ENCODE assay signal across 1 cellular context in the genomic region with DNA sequence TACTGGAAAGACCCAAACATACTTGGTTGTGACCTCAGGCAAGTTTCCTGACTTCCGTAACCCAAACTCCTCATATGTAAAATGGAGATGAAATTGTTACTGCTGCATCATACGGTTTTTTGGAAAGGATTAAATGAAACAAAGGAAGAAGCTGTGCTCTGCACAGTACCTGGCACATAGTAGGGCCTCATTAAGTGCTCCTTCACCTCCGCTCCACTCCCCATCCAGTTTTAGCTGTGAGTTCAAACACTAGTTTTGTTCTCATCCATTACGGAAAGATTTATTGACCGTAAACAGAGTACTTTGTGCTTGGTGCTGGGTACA.
TF ChIP-seq lines count a peak whose summit lies in the region.

No MANE protein-coding gene starts in this region.

TF ChIP-seq in K562, 482 proteins besides CTCF, POLR2A, EP300 and RAD21 (continued from another document and continues in another):
- TF ChIP-seq CUX1 (CRISPR knock-in tag; IDR thresholded peaks at IDR 0.05) (no peak), SOX6 (IDR thresholded peaks at IDR 0.05) (no peak), FOXA1 (IDR thresholded peaks at IDR 0.05; ENCODE audit: borderline replicate concordance) (no peak), SMARCB1 (IDR thresholded peaks at IDR 0.05; ENCODE audit: insufficient read length, low read depth) (no peak), ZBTB49 (CRISPR knock-in tag; IDR thresholded peaks at IDR 0.05; ENCODE audit: borderline replicate concordance) (no peak), DNMT1 (IDR thresholded peaks at IDR 0.05) (no peak), ZC3H4 (CRISPR knock-in tag; IDR thresholded peaks at IDR 0.05; ENCODE audit: borderline replicate concordance) (no peak), CTCFL (IDR thresholded peaks at IDR 0.05; ENCODE audit: borderline replicate concordance, insufficient read depth, low read depth, low read length, poor library complexity, severe bottlenecking) (no peak), NUFIP1 (IDR thresholded peaks at IDR 0.05; ENCODE audit: partially characterized antibody) (no peak), MYC (IDR thresholded peaks at IDR 0.05; ENCODE audit: low read depth, low read length) (no peak), MYC (CRISPR knock-in tag; IDR thresholded peaks at IDR 0.05; ENCODE audit: borderline replicate concordance, low read depth) (no peak), L3MBTL2 (IDR thresholded peaks at IDR 0.05) (peak; percentile 5; the same call in 1 of the 2 replicates), ZZZ3 (IDR thresholded peaks at IDR 0.05) (no peak), SETDB1 (IDR thresholded peaks at IDR 0.05; ENCODE audit: low read length) (no peak), CHD1 (IDR thresholded peaks at IDR 0.05; ENCODE audit: low read length) (peak; percentile 34), ATF7 (IDR thresholded peaks at IDR 0.05) (no peak), ATF1 (CRISPR knock-in tag; IDR thresholded peaks at IDR 0.05) (no peak), ATF1 (tag; IDR thresholded peaks at IDR 0.05) (no peak), ZNF3 (CRISPR knock-in tag; IDR thresholded peaks at IDR 0.05) (no peak)
- TF ChIP-seq, protein P1, sequence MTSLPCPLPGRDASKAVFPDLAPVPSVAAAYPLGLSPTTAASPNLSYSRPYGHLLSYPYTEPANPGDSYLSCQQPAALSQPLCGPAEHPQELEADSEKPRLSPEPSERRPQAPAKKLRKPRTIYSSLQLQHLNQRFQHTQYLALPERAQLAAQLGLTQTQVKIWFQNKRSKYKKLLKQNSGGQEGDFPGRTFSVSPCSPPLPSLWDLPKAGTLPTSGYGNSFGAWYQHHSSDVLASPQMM (CRISPR knock-in tag; IDR thresholded peaks at IDR 0.05) = no peak
- TF ChIP-seq, protein P2, sequence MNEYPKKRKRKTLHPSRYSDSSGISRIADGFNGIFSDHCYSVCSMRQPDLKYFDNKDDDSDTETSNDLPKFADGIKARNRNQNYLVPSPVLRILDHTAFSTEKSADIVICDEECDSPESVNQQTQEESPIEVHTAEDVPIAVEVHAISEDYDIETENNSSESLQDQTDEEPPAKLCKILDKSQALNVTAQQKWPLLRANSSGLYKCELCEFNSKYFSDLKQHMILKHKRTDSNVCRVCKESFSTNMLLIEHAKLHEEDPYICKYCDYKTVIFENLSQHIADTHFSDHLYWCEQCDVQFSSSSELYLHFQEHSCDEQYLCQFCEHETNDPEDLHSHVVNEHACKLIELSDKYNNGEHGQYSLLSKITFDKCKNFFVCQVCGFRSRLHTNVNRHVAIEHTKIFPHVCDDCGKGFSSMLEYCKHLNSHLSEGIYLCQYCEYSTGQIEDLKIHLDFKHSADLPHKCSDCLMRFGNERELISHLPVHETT (CRISPR knock-in tag; conservative IDR thresholded peaks at IDR 0.05 in 1 of 2, IDR thresholded peaks at IDR 0.05 in 1 of 2) = peak in 1 of 2 experiments; percentile 45; a peak in 1 of 4 replicates
- TF ChIP-seq, protein P3, sequence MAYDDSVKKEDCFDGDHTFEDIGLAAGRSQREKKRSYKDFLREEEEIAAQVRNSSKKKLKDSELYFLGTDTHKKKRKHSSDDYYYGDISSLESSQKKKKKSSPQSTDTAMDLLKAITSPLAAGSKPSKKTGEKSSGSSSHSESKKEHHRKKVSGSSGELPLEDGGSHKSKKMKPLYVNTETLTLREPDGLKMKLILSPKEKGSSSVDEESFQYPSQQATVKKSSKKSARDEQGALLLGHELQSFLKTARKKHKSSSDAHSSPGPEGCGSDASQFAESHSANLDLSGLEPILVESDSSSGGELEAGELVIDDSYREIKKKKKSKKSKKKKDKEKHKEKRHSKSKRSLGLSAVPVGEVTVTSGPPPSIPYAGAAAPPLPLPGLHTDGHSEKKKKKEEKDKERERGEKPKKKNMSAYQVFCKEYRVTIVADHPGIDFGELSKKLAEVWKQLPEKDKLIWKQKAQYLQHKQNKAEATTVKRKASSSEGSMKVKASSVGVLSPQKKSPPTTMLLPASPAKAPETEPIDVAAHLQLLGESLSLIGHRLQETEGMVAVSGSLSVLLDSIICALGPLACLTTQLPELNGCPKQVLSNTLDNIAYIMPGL (CRISPR knock-in tag; IDR thresholded peaks at IDR 0.05) = no peak
- TF ChIP-seq, protein P4, sequence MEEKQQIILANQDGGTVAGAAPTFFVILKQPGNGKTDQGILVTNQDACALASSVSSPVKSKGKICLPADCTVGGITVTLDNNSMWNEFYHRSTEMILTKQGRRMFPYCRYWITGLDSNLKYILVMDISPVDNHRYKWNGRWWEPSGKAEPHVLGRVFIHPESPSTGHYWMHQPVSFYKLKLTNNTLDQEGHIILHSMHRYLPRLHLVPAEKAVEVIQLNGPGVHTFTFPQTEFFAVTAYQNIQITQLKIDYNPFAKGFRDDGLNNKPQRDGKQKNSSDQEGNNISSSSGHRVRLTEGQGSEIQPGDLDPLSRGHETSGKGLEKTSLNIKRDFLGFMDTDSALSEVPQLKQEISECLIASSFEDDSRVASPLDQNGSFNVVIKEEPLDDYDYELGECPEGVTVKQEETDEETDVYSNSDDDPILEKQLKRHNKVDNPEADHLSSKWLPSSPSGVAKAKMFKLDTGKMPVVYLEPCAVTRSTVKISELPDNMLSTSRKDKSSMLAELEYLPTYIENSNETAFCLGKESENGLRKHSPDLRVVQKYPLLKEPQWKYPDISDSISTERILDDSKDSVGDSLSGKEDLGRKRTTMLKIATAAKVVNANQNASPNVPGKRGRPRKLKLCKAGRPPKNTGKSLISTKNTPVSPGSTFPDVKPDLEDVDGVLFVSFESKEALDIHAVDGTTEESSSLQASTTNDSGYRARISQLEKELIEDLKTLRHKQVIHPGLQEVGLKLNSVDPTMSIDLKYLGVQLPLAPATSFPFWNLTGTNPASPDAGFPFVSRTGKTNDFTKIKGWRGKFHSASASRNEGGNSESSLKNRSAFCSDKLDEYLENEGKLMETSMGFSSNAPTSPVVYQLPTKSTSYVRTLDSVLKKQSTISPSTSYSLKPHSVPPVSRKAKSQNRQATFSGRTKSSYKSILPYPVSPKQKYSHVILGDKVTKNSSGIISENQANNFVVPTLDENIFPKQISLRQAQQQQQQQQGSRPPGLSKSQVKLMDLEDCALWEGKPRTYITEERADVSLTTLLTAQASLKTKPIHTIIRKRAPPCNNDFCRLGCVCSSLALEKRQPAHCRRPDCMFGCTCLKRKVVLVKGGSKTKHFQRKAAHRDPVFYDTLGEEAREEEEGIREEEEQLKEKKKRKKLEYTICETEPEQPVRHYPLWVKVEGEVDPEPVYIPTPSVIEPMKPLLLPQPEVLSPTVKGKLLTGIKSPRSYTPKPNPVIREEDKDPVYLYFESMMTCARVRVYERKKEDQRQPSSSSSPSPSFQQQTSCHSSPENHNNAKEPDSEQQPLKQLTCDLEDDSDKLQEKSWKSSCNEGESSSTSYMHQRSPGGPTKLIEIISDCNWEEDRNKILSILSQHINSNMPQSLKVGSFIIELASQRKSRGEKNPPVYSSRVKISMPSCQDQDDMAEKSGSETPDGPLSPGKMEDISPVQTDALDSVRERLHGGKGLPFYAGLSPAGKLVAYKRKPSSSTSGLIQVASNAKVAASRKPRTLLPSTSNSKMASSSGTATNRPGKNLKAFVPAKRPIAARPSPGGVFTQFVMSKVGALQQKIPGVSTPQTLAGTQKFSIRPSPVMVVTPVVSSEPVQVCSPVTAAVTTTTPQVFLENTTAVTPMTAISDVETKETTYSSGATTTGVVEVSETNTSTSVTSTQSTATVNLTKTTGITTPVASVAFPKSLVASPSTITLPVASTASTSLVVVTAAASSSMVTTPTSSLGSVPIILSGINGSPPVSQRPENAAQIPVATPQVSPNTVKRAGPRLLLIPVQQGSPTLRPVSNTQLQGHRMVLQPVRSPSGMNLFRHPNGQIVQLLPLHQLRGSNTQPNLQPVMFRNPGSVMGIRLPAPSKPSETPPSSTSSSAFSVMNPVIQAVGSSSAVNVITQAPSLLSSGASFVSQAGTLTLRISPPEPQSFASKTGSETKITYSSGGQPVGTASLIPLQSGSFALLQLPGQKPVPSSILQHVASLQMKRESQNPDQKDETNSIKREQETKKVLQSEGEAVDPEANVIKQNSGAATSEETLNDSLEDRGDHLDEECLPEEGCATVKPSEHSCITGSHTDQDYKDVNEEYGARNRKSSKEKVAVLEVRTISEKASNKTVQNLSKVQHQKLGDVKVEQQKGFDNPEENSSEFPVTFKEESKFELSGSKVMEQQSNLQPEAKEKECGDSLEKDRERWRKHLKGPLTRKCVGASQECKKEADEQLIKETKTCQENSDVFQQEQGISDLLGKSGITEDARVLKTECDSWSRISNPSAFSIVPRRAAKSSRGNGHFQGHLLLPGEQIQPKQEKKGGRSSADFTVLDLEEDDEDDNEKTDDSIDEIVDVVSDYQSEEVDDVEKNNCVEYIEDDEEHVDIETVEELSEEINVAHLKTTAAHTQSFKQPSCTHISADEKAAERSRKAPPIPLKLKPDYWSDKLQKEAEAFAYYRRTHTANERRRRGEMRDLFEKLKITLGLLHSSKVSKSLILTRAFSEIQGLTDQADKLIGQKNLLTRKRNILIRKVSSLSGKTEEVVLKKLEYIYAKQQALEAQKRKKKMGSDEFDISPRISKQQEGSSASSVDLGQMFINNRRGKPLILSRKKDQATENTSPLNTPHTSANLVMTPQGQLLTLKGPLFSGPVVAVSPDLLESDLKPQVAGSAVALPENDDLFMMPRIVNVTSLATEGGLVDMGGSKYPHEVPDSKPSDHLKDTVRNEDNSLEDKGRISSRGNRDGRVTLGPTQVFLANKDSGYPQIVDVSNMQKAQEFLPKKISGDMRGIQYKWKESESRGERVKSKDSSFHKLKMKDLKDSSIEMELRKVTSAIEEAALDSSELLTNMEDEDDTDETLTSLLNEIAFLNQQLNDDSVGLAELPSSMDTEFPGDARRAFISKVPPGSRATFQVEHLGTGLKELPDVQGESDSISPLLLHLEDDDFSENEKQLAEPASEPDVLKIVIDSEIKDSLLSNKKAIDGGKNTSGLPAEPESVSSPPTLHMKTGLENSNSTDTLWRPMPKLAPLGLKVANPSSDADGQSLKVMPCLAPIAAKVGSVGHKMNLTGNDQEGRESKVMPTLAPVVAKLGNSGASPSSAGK (IDR thresholded peaks at IDR 0.05) = peak; percentile 19; the same call in 1 of the 2 replicates
- TF ChIP-seq, protein P5, sequence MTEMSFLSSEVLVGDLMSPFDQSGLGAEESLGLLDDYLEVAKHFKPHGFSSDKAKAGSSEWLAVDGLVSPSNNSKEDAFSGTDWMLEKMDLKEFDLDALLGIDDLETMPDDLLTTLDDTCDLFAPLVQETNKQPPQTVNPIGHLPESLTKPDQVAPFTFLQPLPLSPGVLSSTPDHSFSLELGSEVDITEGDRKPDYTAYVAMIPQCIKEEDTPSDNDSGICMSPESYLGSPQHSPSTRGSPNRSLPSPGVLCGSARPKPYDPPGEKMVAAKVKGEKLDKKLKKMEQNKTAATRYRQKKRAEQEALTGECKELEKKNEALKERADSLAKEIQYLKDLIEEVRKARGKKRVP (CRISPR knock-in tag; IDR thresholded peaks at IDR 0.05) = peak; percentile 7; the same call in 1 of the 2 replicates
